7 cellular contexts compared by ENCODE assay signal in the genomic region with DNA sequence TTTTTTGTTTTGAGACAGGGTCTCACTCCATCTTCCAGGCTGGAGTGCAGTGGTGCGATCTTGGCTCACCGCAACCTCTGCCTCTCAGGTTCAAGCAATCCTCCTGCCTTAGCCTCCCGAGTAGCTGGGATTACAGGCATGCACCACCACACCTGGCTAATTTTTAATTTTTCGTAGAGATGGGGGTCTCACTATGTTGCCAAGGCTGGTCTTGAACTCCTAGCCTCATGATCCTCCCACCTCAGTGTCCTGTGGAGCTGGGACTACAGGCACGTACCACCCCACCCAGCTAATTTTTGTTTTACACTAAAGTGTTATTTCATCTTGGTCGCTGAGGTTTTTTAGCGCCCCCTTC.
A peak's percentile ranks its signal among the peaks of the same experiment; 100 is the strongest.
DNase-seq lines count a peak whose midpoint lies in the region; ATAC-seq and TF ChIP-seq lines count a peak whose summit lies in the region.
"Not testable (repeated sequence)": the region's sequence is repeated elsewhere in the genome, so short reads cannot be mapped to it uniquely, and the experiment has no call there.

No MANE protein-coding gene starts in this region.

- POLR2A ChIA-PET in HCT116 (lab: Charles Lee), result interaction anchor here (1.1 to 8.0 kb wide), 2 partner anchors 132 to 152 kb away, joined by 3 to 67 read pairs; a partner anchor contains a TSS
- POLR2A ChIA-PET in naive thymus-derived CD4-positive, alpha-beta T cell (lab: Charles Lee), result interaction anchor here (0.9 to 16.4 kb wide), 4 partner anchors 8 to 135 kb away, joined by 5 to 415 read pairs (median 14); a partner anchor contains a TSS

- DNase-seq in HCT116 (ENCODE audit: low read depth, low spot score); central memory CD8-positive, alpha-beta T cell (ENCODE audit: low spot score in 2 of 2); naive thymus-derived CD4-positive, alpha-beta T cell; stimulated activated naive B cell treated with anti-CD40 and anti-IgM and Interleukin-4, amounts not matched to agents 10 μg/mL and 1 μg/mL and 100 μg/mL, for 72 hours: not testable (repeated sequence)

- not testable (repeated sequence) for H3K9ac ChIP-seq in HCT116 (ENCODE audit: low read length)

- RAD21 ChIA-PET in HCT116 (lab: Charles Lee; ENCODE audit: low non-redundant PET in 1 of 2, low total read pairs in 2 of 2, uncharacterized antibody in 2 of 2, unreplicated experiment in 2 of 2), result not testable (repeated sequence)

- CTCF ChIA-PET in HCT116 (lab: Charles Lee), result not testable (repeated sequence)
- CTCF ChIA-PET in naive thymus-derived CD4-positive, alpha-beta T cell (lab: Charles Lee), result interaction anchor here (0.8 to 7.9 kb wide), 8 partner anchors 9 to 138 kb away, joined by 3 to 78 read pairs (median 4); a partner anchor contains a TSS

- peak overlapping the region; percentile 67 for H3K4me2 ChIP-seq in DOHH2 (ENCODE audit: low read length)
- not testable (repeated sequence) for H3K4me2 ChIP-seq in HCT116 (ENCODE audit: low read length)

- H3K4me3 ChIP-seq in DOHH2 (ENCODE audit: low read length), result peak overlapping the region; percentile 47
- H3K4me3 ChIP-seq in HCT116 (replicated peaks in 1 of 2; ENCODE audit: low read depth in 1 of 2, low read length in 2 of 2); naive thymus-derived CD4-positive, alpha-beta T cell (ENCODE audit: low read length): not testable (repeated sequence)

- not testable (repeated sequence) for H3K27ac Mint-ChIP-seq in T-helper 1 cell treated with Interleukin-12 subunit alpha and Interleukin-12 subunit beta and Interleukin-4 antibody, amounts not matched to agents 30 μg/mL and 1 μg/mL, for 36 hours; central memory CD8-positive, alpha-beta T cell (ENCODE audit: low read depth)
- H3K27ac Mint-ChIP-seq in activated T-helper 17 cell treated with anti-CD3 and anti-CD28 coated beads, Interleukin-2, amount 50 U/mL, for 72 hours, result peak overlapping the region; percentile 26
- H3K27ac Mint-ChIP-seq in naive thymus-derived CD4-positive, alpha-beta T cell, result peak overlapping the region in 5 of 9 donors; percentile 20 to 69 (median 46)
- peak overlapping the region; percentile 95 for H3K27ac Mint-ChIP-seq in stimulated activated naive B cell treated with anti-CD40 and anti-IgM and Interleukin-4, amounts not matched to agents 10 μg/mL and 1 μg/mL and 100 μg/mL, for 72 hours

- peaks cover 13% of the 10 kb centered on the region for H3F3A ChIP-seq in DOHH2 (ENCODE audit: control insufficient read depth, insufficient read depth)

- H3K9me2 ChIP-seq in DOHH2 (replicated peaks; ENCODE audit: control insufficient read depth, low read length); HCT116 (ENCODE audit: insufficient read depth): not testable (repeated sequence)

- H3K27me3 Mint-ChIP-seq in T-helper 1 cell treated with Interleukin-12 subunit alpha and Interleukin-12 subunit beta and Interleukin-4 antibody, amounts not matched to agents 30 μg/mL and 1 μg/mL, for 36 hours (ENCODE audit: low read depth), result peaks cover 18% of the 10 kb centered on the region
- not testable (repeated sequence) for H3K27me3 Mint-ChIP-seq in activated T-helper 17 cell treated with anti-CD3 and anti-CD28 coated beads, Interleukin-2, amount 50 U/mL, for 72 hours; central memory CD8-positive, alpha-beta T cell; stimulated activated naive B cell treated with anti-CD40 and anti-IgM and Interleukin-4, amounts not matched to agents 10 μg/mL and 1 μg/mL and 100 μg/mL, for 72 hours
- peaks cover 0 to 23% (median 0%) of the 10 kb centered on the region in 5 donors for H3K27me3 Mint-ChIP-seq in naive thymus-derived CD4-positive, alpha-beta T cell

- H3K9me3 ChIP-seq in DOHH2 (ENCODE audit: control insufficient read depth, insufficient read depth, low read length); HCT116 (ENCODE audit: control insufficient read depth in 1 of 2, insufficient read depth in 1 of 2, low read depth in 1 of 2, low read length in 2 of 2); naive thymus-derived CD4-positive, alpha-beta T cell (ENCODE audit: control insufficient read depth in 2 of 3, low read length in 3 of 3): not testable (repeated sequence)

- H3K4me1 Mint-ChIP-seq in T-helper 1 cell treated with Interleukin-12 subunit alpha and Interleukin-12 subunit beta and Interleukin-4 antibody, amounts not matched to agents 30 μg/mL and 1 μg/mL, for 36 hours (ENCODE audit: low read depth), result peaks cover 31% of the 10 kb centered on the region
- peaks cover 16% of the 10 kb centered on the region for H3K4me1 Mint-ChIP-seq in activated T-helper 17 cell treated with anti-CD3 and anti-CD28 coated beads, Interleukin-2, amount 50 U/mL, for 72 hours
- H3K4me1 Mint-ChIP-seq in central memory CD8-positive, alpha-beta T cell, result peaks cover 21% of the 10 kb centered on the region
- peaks cover 16 to 38% (median 31%) of the 10 kb centered on the region in 7 donors for H3K4me1 Mint-ChIP-seq in naive thymus-derived CD4-positive, alpha-beta T cell
- peaks cover 42 to 61% of the 10 kb centered on the region in 2 donors for H3K4me1 Mint-ChIP-seq in stimulated activated naive B cell treated with anti-CD40 and anti-IgM and Interleukin-4, amounts not matched to agents 10 μg/mL and 1 μg/mL and 100 μg/mL, for 72 hours

- H3K4me3 Mint-ChIP-seq in T-helper 1 cell treated with Interleukin-12 subunit alpha and Interleukin-12 subunit beta and Interleukin-4 antibody, amounts not matched to agents 30 μg/mL and 1 μg/mL, for 36 hours, result peak overlapping the region; percentile 13
- H3K4me3 Mint-ChIP-seq in activated T-helper 17 cell treated with anti-CD3 and anti-CD28 coated beads, Interleukin-2, amount 50 U/mL, for 72 hours, result peak overlapping the region; percentile 79
- peak overlapping the region; percentile 67 for H3K4me3 Mint-ChIP-seq in central memory CD8-positive, alpha-beta T cell
- H3K4me3 Mint-ChIP-seq in naive thymus-derived CD4-positive, alpha-beta T cell, result peak overlapping the region in 6 of 10 donors; percentile 29 to 84 (median 56)
- H3K4me3 Mint-ChIP-seq in stimulated activated naive B cell treated with anti-CD40 and anti-IgM and Interleukin-4, amounts not matched to agents 10 μg/mL and 1 μg/mL and 100 μg/mL, for 72 hours, result peak overlapping the region; percentile 77 to 82

- peaks cover 39% of the 10 kb centered on the region for H3K36me3 ChIP-seq in DOHH2 (ENCODE audit: control insufficient read depth, low read length)
- H3K36me3 ChIP-seq in HCT116 (ENCODE audit: control insufficient read depth in 1 of 2, insufficient read depth in 2 of 2, low read length in 2 of 2); naive thymus-derived CD4-positive, alpha-beta T cell (ENCODE audit: control insufficient read depth in 2 of 3, insufficient read depth in 3 of 3, low read length in 3 of 3): not testable (repeated sequence)

- H3K9me3 Mint-ChIP-seq in T-helper 1 cell treated with Interleukin-12 subunit alpha and Interleukin-12 subunit beta and Interleukin-4 antibody, amounts not matched to agents 30 μg/mL and 1 μg/mL, for 36 hours; activated T-helper 17 cell treated with anti-CD3 and anti-CD28 coated beads, Interleukin-2, amount 50 U/mL, for 72 hours; central memory CD8-positive, alpha-beta T cell; naive thymus-derived CD4-positive, alpha-beta T cell; stimulated activated naive B cell treated with anti-CD40 and anti-IgM and Interleukin-4, amounts not matched to agents 10 μg/mL and 1 μg/mL and 100 μg/mL, for 72 hours: not testable (repeated sequence)

- intact Hi-C loops in HCT116 (cut with micrococcal nuclease); naive thymus-derived CD4-positive, alpha-beta T cell (cut with micrococcal nuclease): not testable (repeated sequence)

- not testable (repeated sequence) for TF ChIP-seq POLR2A in HCT116 (IDR thresholded peaks at IDR 0.05; ENCODE audit: borderline replicate concordance, extremely low read depth, insufficient read depth, insufficient read length)

- H2AFZ ChIP-seq in HCT116 (ENCODE audit: low read depth, low read length, poor library complexity, severe bottlenecking), result not testable (repeated sequence)

- peaks cover 69% of the 10 kb centered on the region for H3K79me2 ChIP-seq in DOHH2 (ENCODE audit: control insufficient read depth, low read length)
- H3K79me2 ChIP-seq in HCT116 (ENCODE audit: insufficient read depth, low read length), result not testable (repeated sequence)

- peak overlapping the region; percentile 38; the same call in 1 of the 2 replicates for H3K27ac ChIP-seq in DOHH2 (ENCODE audit: low read depth, low read length)
- H3K27ac ChIP-seq in HCT116 (ENCODE audit: low read depth, low read length); naive thymus-derived CD4-positive, alpha-beta T cell (ENCODE audit: low read depth, low read length): not testable (repeated sequence)

- H4K20me1 ChIP-seq in DOHH2 (ENCODE audit: control insufficient read depth, insufficient read depth, low read depth, low read length), result peaks cover 22% of the 10 kb centered on the region
- H4K20me1 ChIP-seq in HCT116 (ENCODE audit: insufficient read depth), result not testable (repeated sequence)

- not testable (repeated sequence) for BruUV-seq in HCT116 (replicated peaks; lab: Mats Ljungman, UMichigan)

- H3K4me1 ChIP-seq in DOHH2 (ENCODE audit: control insufficient read depth, low read length) (peaks cover 79% of the 10 kb centered on the region), HCT116 (ENCODE audit: control insufficient read depth in 1 of 2, insufficient read depth in 2 of 2, low read length in 2 of 2) (peaks cover 8 to 17% of the 10 kb centered on the region in 2 experiments; a peak in 3 of 4 replicates)
- peaks cover 15 to 22% of the 10 kb centered on the region in 2 donors for H3K4me1 ChIP-seq in naive thymus-derived CD4-positive, alpha-beta T cell (ENCODE audit: control insufficient read depth in 2 of 2, insufficient read depth in 2 of 2, low read length in 2 of 2)

- not testable (repeated sequence) for ATAC-seq in HCT116; activated T-helper 17 cell treated with anti-CD3 and anti-CD28 coated beads, Interleukin-2, amount 50 U/mL, for 72 hours (replicated peaks); central memory CD8-positive, alpha-beta T cell (replicated peaks; ENCODE audit: extremely low read depth, poor library complexity, severe bottlenecking); naive thymus-derived CD4-positive, alpha-beta T cell; stimulated activated naive B cell treated with anti-CD40 and anti-IgM and Interleukin-4, amounts not matched to agents 10 μg/mL and 1 μg/mL and 100 μg/mL, for 72 hours (replicated peaks)

- not testable (repeated sequence) for TF ChIP-seq CTCF in DOHH2 (IDR thresholded peaks at IDR 0.05; ENCODE audit: low read depth, low read length, poor library complexity, severe bottlenecking); HCT116 (IDR thresholded peaks at IDR 0.05 in 2 of 3, conservative IDR thresholded peaks at IDR 0.05 in 1 of 3; ENCODE audit: borderline replicate concordance in 1 of 3, insufficient read depth in 1 of 3, low read depth in 2 of 3, low read length in 2 of 3)

- peak; percentile 4; the same call in 1 of the 2 replicates for TF ChIP-seq RAD21 in HCT116 (IDR thresholded peaks at IDR 0.05; ENCODE audit: low read depth)

- not testable (repeated sequence) for H3K27me3 ChIP-seq in DOHH2 (ENCODE audit: control insufficient read depth, low read length); HCT116 (ENCODE audit: insufficient read depth, low read length); naive thymus-derived CD4-positive, alpha-beta T cell (ENCODE audit: control insufficient read depth in 2 of 2, insufficient read depth in 2 of 2, low read length in 2 of 2)

- H3K36me3 Mint-ChIP-seq in T-helper 1 cell treated with Interleukin-12 subunit alpha and Interleukin-12 subunit beta and Interleukin-4 antibody, amounts not matched to agents 30 μg/mL and 1 μg/mL, for 36 hours (ENCODE audit: low read depth); activated T-helper 17 cell treated with anti-CD3 and anti-CD28 coated beads, Interleukin-2, amount 50 U/mL, for 72 hours (ENCODE audit: low read depth); naive thymus-derived CD4-positive, alpha-beta T cell; stimulated activated naive B cell treated with anti-CD40 and anti-IgM and Interleukin-4, amounts not matched to agents 10 μg/mL and 1 μg/mL and 100 μg/mL, for 72 hours: not testable (repeated sequence)
- peaks cover 15% of the 10 kb centered on the region for H3K36me3 Mint-ChIP-seq in central memory CD8-positive, alpha-beta T cell (ENCODE audit: insufficient read depth)

Comparison
In these comparisons a context has a peak if more than half of its experiments do, and no peak if none do; other contexts are left out.
1. H3K4me3 Mint-ChIP-seq: peak in every context shown above with its lines; median percentile 80 in stimulated activated naive B cell treated with anti-CD40 and anti-IgM and Interleukin-4, amounts not matched to agents 10 μg/mL and 1 μg/mL and 100 μg/mL, for 72 hours; 79 in activated T-helper 17 cell treated with anti-CD3 and anti-CD28 coated beads, Interleukin-2, amount 50 U/mL, for 72 hours; 67 in central memory CD8-positive, alpha-beta T cell; 56 in naive thymus-derived CD4-positive, alpha-beta T cell; 13 in T-helper 1 cell treated with Interleukin-12 subunit alpha and Interleukin-12 subunit beta and Interleukin-4 antibody, amounts not matched to agents 30 μg/mL and 1 μg/mL, for 36 hours.